In genomic region chr15:26722621-26723160, GRCh38 we compare ENCODE assay signal across 20 cellular contexts. TPM values are rescaled to one million over a fixed set of nuclear protein-coding genes. Genes with fewer than 3 reads are reported as not detected.
A peak's percentile ranks its signal among the peaks of the same experiment; 100 is the strongest.
DNase-seq lines count a peak whose midpoint lies in the region; ATAC-seq, FAIRE-seq and TF ChIP-seq lines count a peak whose summit lies in the region.
"Had no signal": no experiment of that assay in that cellular context is flagged by ENCODE, and none has a peak within 500 bp of the region (broad histone marks: within the 10 kb centered on the region; RNA-seq: fewer than 3 reads in every experiment).

No MANE protein-coding gene starts in this region.

- no peaks in the 10 kb centered on the region for H3K79me2 ChIP-seq in astrocyte (ENCODE audit: insufficient read depth, low read length)

- H2AFZ ChIP-seq in astrocyte (ENCODE audit: low read depth, low read length): no peak overlapping the region

- TF ChIP-seq CTCF in A549 (IDR thresholded peaks at IDR 0.05) (no peak), astrocyte (IDR thresholded peaks at IDR 0.05; ENCODE audit: insufficient read depth, low read depth, low read length) (no peak)

- H3K4me1 ChIP-seq in A549: peaks cover 17% of the 10 kb centered on the region
- no peaks in the 10 kb centered on the region for H3K4me1 ChIP-seq in astrocyte (ENCODE audit: insufficient read depth, low read length)

- H3K4me3 Mint-ChIP-seq in astrocyte (ENCODE audit: unreplicated experiment): no peak overlapping the region
- no peak overlapping the region for H3K4me3 Mint-ChIP-seq in stimulated activated memory B cell treated with anti-CD40 and anti-IgM and Interleukin-4, amounts not matched to agents 10 μg/mL and 1 μg/mL and 100 μg/mL, for 72 hours
- H3K4me3 Mint-ChIP-seq: CD14-positive monocyte, IgD-negative memory B cell, T-cell had no signal

- DNase-seq in A549 (ENCODE audit: low read depth in 1 of 2, low spot score in 1 of 2) (peak; percentile 49 to 65), HK-2 (ENCODE audit: unreplicated experiment) (peak; percentile 0), astrocyte (ENCODE audit: low read depth) (no peak), islet precursor cell (peak; percentile 79), NCI-H1092 treated with DMSO at 0.1 percent for 48 hours (lab: John Stamatoyannopoulos, UW) (no peak), C1 segment of cervical spinal cord (lab: John Stamatoyannopoulos, UW) (no peak)
- DNase-seq: 8988T, COR-L47, MV-4-11, NCI-H1436 treated with DMSO at 0.1 percent for 48 hours, NCI-H2081 treated with DMSO at 0.1 percent for 48 hours, NCI-H226, NCI-H526, PC-3, T-cell had no signal

- H3K9ac ChIP-seq in astrocyte (ENCODE audit: low read length): no peak overlapping the region

- WGBS in A549 (ENCODE audit: missing lambda C conversion rate): 9% methylated on average over 5 of the region's 5 CpGs

- no peak for TF ChIP-seq RAD21 in A549 (conservative IDR thresholded peaks at IDR 0.05 in 1 of 2, IDR thresholded peaks at IDR 0.05 in 1 of 2)

- 0 out of 6 replicates have a peak overlapping the region, but pooled peaks have one; percentile 3 to 27 for H3K27ac ChIP-seq in A549
- no peak overlapping the region for H3K27ac ChIP-seq in astrocyte (ENCODE audit: low read depth, low read length)
- H3K27ac ChIP-seq: SK-N-MC had no signal

- peak overlapping the region; percentile 61 for H3K4me2 ChIP-seq in A549
- no peak overlapping the region for H3K4me2 ChIP-seq in astrocyte (ENCODE audit: low read length)

- H3K9me3 Mint-ChIP-seq in astrocyte (ENCODE audit: unreplicated experiment): peaks cover 3% of the 10 kb centered on the region
- H3K9me3 Mint-ChIP-seq in stimulated activated memory B cell treated with anti-CD40 and anti-IgM and Interleukin-4, amounts not matched to agents 10 μg/mL and 1 μg/mL and 100 μg/mL, for 72 hours: peaks cover 8% of the 10 kb centered on the region

- H3K27me3 Mint-ChIP-seq in astrocyte (ENCODE audit: low read depth, unreplicated experiment): no peaks in the 10 kb centered on the region
- H3K27me3 Mint-ChIP-seq in stimulated activated memory B cell treated with anti-CD40 and anti-IgM and Interleukin-4, amounts not matched to agents 10 μg/mL and 1 μg/mL and 100 μg/mL, for 72 hours: no peaks in the 10 kb centered on the region

- CTCF ChIA-PET in A549 (lab: Yijun Ruan, JAX): interaction anchor here (1.5 to 1.9 kb wide), 2 partner anchors 12 to 94 kb away, joined by 3 to 5 read pairs; no protein-coding TSS in a partner anchor

- H3K9me3 ChIP-seq in A549: no peaks in the 10 kb centered on the region
- peaks cover 4% of the 10 kb centered on the region for H3K9me3 ChIP-seq in astrocyte (ENCODE audit: insufficient read depth, low read depth, low read length)

- H4K20me1 ChIP-seq in astrocyte (ENCODE audit: insufficient read depth, low read length): no peaks in the 10 kb centered on the region

- H3K4me1 Mint-ChIP-seq in astrocyte (ENCODE audit: low read depth, unreplicated experiment): peaks cover 39% of the 10 kb centered on the region
- no peaks in the 10 kb centered on the region for H3K4me1 Mint-ChIP-seq in stimulated activated memory B cell treated with anti-CD40 and anti-IgM and Interleukin-4, amounts not matched to agents 10 μg/mL and 1 μg/mL and 100 μg/mL, for 72 hours
- H3K4me1 Mint-ChIP-seq: CD14-positive monocyte, IgD-negative memory B cell, T-cell had no signal

- POLR2A ChIA-PET in A549 (lab: Yijun Ruan, JAX): interaction anchor here (2.2 kb wide), 1 partner anchor 94 kb away, joined by 9 read pairs; no protein-coding TSS in a partner anchor

- FAIRE-seq in A549 (lab: Jason Lieb, UNC) (peak; percentile 65), astrocyte (lab: Jason Lieb, UNC) (no peak)

- TF ChIP-seq POLR2A in A549 (IDR thresholded peaks at IDR 0.05; ENCODE audit: low read length): no peak

- peaks cover 2% of the 10 kb centered on the region for H3K36me3 Mint-ChIP-seq in astrocyte (ENCODE audit: low read depth, unreplicated experiment)
- H3K36me3 Mint-ChIP-seq in stimulated activated memory B cell treated with anti-CD40 and anti-IgM and Interleukin-4, amounts not matched to agents 10 μg/mL and 1 μg/mL and 100 μg/mL, for 72 hours: no peaks in the 10 kb centered on the region
- H3K36me3 Mint-ChIP-seq: CD14-positive monocyte, IgD-negative memory B cell, T-cell had no signal

- ATAC-seq in A549 (peak; percentile 96 to 98), GM21360 (IDR thresholded peaks at IDR 0.05; ENCODE audit: unreplicated experiment) (no peak)
- ATAC-seq in stimulated activated memory B cell treated with anti-CD40 and anti-IgM and Interleukin-4, amounts not matched to agents 10 μg/mL and 1 μg/mL and 100 μg/mL, for 72 hours: no peak
- ATAC-seq: PC-3, T-cell had no signal

- H3K36me3 ChIP-seq in astrocyte (ENCODE audit: insufficient read depth, low read length): no peaks in the 10 kb centered on the region

- H3K4me3 ChIP-seq in A549: no peak overlapping the region
- no peak overlapping the region for H3K4me3 ChIP-seq in astrocyte (ENCODE audit: insufficient read depth, low read depth, low read length)
- H3K4me3 ChIP-seq: SK-N-MC had no signal

- TF ChIP-seq EP300 in A549 (IDR thresholded peaks at IDR 0.05): no peak

- no peaks in the 10 kb centered on the region for H3K27me3 ChIP-seq in astrocyte (ENCODE audit: insufficient read depth, low read length)

- H3K27ac Mint-ChIP-seq in astrocyte (ENCODE audit: unreplicated experiment): peak overlapping the region; percentile 83
- H3K27ac Mint-ChIP-seq in stimulated activated memory B cell treated with anti-CD40 and anti-IgM and Interleukin-4, amounts not matched to agents 10 μg/mL and 1 μg/mL and 100 μg/mL, for 72 hours: no peak overlapping the region
- H3K27ac Mint-ChIP-seq: IgD-negative memory B cell, T-cell had no signal

TF ChIP-seq in A549, 52 proteins besides CTCF, POLR2A, EP300 and RAD21:
- TF ChIP-seq CHD2 (IDR thresholded peaks at IDR 0.05; ENCODE audit: low read length, partially characterized antibody): no peak
- TF ChIP-seq HOXA7 (CRISPR knock-in tag; IDR thresholded peaks at IDR 0.05): no peak
- TF ChIP-seq BHLHE40 (IDR thresholded peaks at IDR 0.05; ENCODE audit: low read depth, low read length): no peak
- TF ChIP-seq CHD4 (IDR thresholded peaks at IDR 0.05; ENCODE audit: borderline replicate concordance): no peak
- TF ChIP-seq FOSL2 (IDR thresholded peaks at IDR 0.05): no peak
- peak; percentile 37; the same call in 1 of the 2 replicates for TF ChIP-seq FOSL2 (CRISPR knock-in tag; IDR thresholded peaks at IDR 0.05)
- TF ChIP-seq ATOH8 (CRISPR knock-in tag; IDR thresholded peaks at IDR 0.05; ENCODE audit: low read depth): no peak
TF ChIP-seq in A549: peak in this region for 1.

RNA-seq across cellular contexts. Expression of gene GABRB3, which starts 50.2 kb away (rescaled TPM):
- polyA plus RNA-seq in A549 (2011; rRNA removed) (129 and 188 TPM in 2 replicates), A549 (2017; fragmentation: RNase III; extraction: RNeasy Plus Mini Kit Qiagen cat#74134 plus additional on column Dnase treatment) (75.6 to 81.9 TPM (median 78.3 TPM) in 3 replicates)
- 39.8 and 48.9 TPM in 2 replicates for polyA plus RNA-seq in A549 (2012; cell fraction: cytosol; rRNA removed)
- polyA plus RNA-seq in A549 (2012; cell fraction: nucleus; rRNA removed): 24.7 and 43.6 TPM in 2 replicates
- polyA minus RNA-seq in A549 (2011; rRNA and poly(A)+ RNA removed): 217 and 231 TPM in 2 replicates
- 43.2 and 47.9 TPM in 2 replicates for total RNA-seq in astrocyte
- polyA plus RNA-seq: CD14-positive monocyte, IgD-negative memory B cell had no signal

Comparison
In these comparisons a context has a peak if more than half of its experiments do, and no peak if none do; other contexts are left out.
1. ATAC-seq: peak in A549 (2 of 2); none in stimulated activated memory B cell treated with anti-CD40 and anti-IgM and Interleukin-4, amounts not matched to agents 10 μg/mL and 1 μg/mL and 100 μg/mL, for 72 hours (single experiment) and GM21360 (single experiment).
2. DNase-seq: peak in A549 (2 of 2), HK-2 (single experiment) and islet precursor cell (single experiment); none in astrocyte (single experiment), NCI-H1092 treated with DMSO at 0.1 percent for 48 hours (single experiment) and C1 segment of cervical spinal cord (0 of 14).